ENCODE assay signal across 1 cellular context in genomic region chr15:40832903-40833302, GRCh38.
TF ChIP-seq lines count a peak whose summit lies in the region.

No MANE protein-coding gene starts in this region.

TF ChIP-seq in HCT116, 20 proteins besides CTCF, POLR2A, EP300 and RAD21 (continued from another document):
- TF ChIP-seq EGR1 (IDR thresholded peaks at IDR 0.05; ENCODE audit: low read depth), result no peak
- TF ChIP-seq MAX (IDR thresholded peaks at IDR 0.05), result no peak
- no peak for TF ChIP-seq SIN3A (IDR thresholded peaks at IDR 0.05; ENCODE audit: low read depth)
- TF ChIP-seq JUND (IDR thresholded peaks at IDR 0.05), result no peak
- no peak for TF ChIP-seq REST (IDR thresholded peaks at IDR 0.05; ENCODE audit: low read depth)
- no peak for TF ChIP-seq ZFX (IDR thresholded peaks at IDR 0.05)
- no peak for TF ChIP-seq ZBTB33 (IDR thresholded peaks at IDR 0.05; ENCODE audit: extremely low read depth, insufficient replicate concordance, low read length)
- TF ChIP-seq CBX3 (IDR thresholded peaks at IDR 0.05; ENCODE audit: low read depth), result no peak
TF ChIP-seq in HCT116: peak in this region for 0.
